Comparison of ENCODE assay signal across 8 cellular contexts in the genomic region with DNA sequence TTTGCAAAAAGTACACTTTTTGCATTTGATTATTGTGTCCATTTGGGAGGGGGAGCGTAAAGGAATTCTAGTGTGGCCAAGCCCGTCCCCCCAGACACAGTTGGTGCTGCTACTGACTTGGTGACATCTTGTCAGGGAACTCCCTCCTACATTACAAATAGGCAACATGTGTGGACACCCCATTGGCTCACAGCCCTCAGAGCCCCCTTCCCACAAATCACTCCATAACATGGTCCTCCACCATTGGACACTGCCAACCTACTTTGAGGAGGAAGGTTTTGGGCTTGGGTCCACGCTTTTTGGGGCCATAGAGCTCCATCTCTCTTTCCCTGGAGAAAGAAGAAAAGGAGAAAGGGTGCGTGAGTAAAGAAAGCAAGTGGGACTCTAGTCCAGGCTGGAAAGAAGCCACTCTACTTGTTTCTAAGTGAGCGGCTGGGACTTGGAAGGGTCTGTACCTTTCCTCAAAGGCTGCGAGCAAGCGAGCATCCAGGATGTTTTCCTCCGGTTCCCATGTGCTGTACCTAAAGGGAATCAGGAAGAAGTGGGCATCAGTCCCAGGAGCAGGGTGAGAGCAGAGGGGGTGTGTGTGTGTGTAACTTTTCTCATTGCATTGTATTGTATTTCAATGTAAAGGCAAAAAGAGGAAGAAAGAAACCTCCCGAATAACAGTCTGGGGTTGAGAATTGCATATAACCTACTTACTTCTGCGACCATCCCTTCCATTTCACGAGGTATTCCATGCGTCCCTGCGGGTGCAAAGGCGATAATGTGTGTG. TPM values are rescaled to one million over a fixed set of nuclear protein-coding genes. Genes with fewer than 3 reads are reported as not detected.
A peak's percentile ranks its signal among the peaks of the same experiment; 100 is the strongest.
DNase-seq lines count a peak whose midpoint lies in the region; ATAC-seq, FAIRE-seq and TF ChIP-seq lines count a peak whose summit lies in the region.

No MANE protein-coding gene starts in this region.

- peak overlapping the region; percentile 77 for H3K4me2 ChIP-seq in GM23248 (ENCODE audit: unreplicated experiment)

- no peak for ATAC-seq in RWPE2 (ENCODE audit: low read depth)
- no peak for ATAC-seq in gastroesophageal sphincter
- no peak for ATAC-seq in GM18873 (IDR thresholded peaks at IDR 0.05; ENCODE audit: low FRiP score, unreplicated experiment)

- peak overlapping the region; percentile 62 for H2AFZ ChIP-seq in GM23248

- peak overlapping the region; percentile 85 for H3K9ac ChIP-seq in GM23248
- H3K9ac ChIP-seq in skeletal muscle tissue (ENCODE audit: low read depth in 1 of 3, low read length in 3 of 3) = peak overlapping the region in 1 of 3 donors; percentile 88

- H3K36me3 ChIP-seq in GM23248 (ENCODE audit: low read depth) (no peaks in the 10 kb centered on the region), RWPE2 (ENCODE audit: low read depth) (0 out of 2 replicates have a peak, but pooled peaks cover 4% of the 10 kb centered on the region), gastroesophageal sphincter (peaks cover 0 to 10% of the 10 kb centered on the region in 2 donors), skeletal muscle tissue (ENCODE audit: control insufficient read depth in 3 of 3, insufficient read depth in 3 of 3, low read length in 3 of 3) (peaks cover 0 to 2% (median 0%) of the 10 kb centered on the region in 3 donors)

- H3K79me2 ChIP-seq in GM23248 (ENCODE audit: insufficient read depth) = peaks cover 7% of the 10 kb centered on the region; the same call in 1 of the 2 replicates

- H3F3A ChIP-seq in GM23248 (ENCODE audit: insufficient read depth) = 0 out of 2 replicates have a peak, but pooled peaks cover 4% of the 10 kb centered on the region

- H3K9me2 ChIP-seq in GM23248 (ENCODE audit: insufficient read depth) = no peaks in the 10 kb centered on the region

- H3K4me3 ChIP-seq in GM23248 = peak overlapping the region; percentile 77
- H3K4me3 ChIP-seq in RWPE2 (ENCODE audit: severe bottlenecking) = peak overlapping the region; percentile 77
- H3K4me3 ChIP-seq in gastroesophageal sphincter = peak overlapping the region; percentile 69 to 82
- H3K4me3 ChIP-seq in skeletal muscle tissue (ENCODE audit: low read length in 3 of 3) = peak overlapping the region; percentile 79 to 84 (median 83)

- H3K27ac ChIP-seq in GM23248 (no peak overlapping the region), RWPE2 (ENCODE audit: poor library complexity, severe bottlenecking) (peak overlapping the region; percentile 20), gastroesophageal sphincter (peak overlapping the region in 3 of 4 donors; percentile 83 to 88 (median 88)), skeletal muscle tissue (ENCODE audit: low read depth, low read length) (no peak overlapping the region)

- DNase-seq in GM23248 = no peak
- no peak for DNase-seq in RWPE2 (ENCODE audit: low spot score)
- no peak for DNase-seq in frontal cortex (ENCODE audit: low spot score in 2 of 2)
- no peak for DNase-seq in NCI-H1092 (lab: John Stamatoyannopoulos, UW)
- DNase-seq in H54 (ENCODE audit: insufficient read length, low spot score) = no peak

- 0 out of 2 replicates have a peak, but pooled peaks cover 6% of the 10 kb centered on the region for H3K4me1 ChIP-seq in GM23248 (ENCODE audit: insufficient read depth)
- H3K4me1 ChIP-seq in RWPE2 (ENCODE audit: insufficient read depth, poor library complexity, severe bottlenecking) = peaks cover 7% of the 10 kb centered on the region
- peaks cover 0 to 88% (median 39%) of the 10 kb centered on the region in 3 donors for H3K4me1 ChIP-seq in gastroesophageal sphincter
- peaks cover 40 to 46% (median 45%) of the 10 kb centered on the region in 3 donors for H3K4me1 ChIP-seq in skeletal muscle tissue (ENCODE audit: control insufficient read depth in 3 of 3, insufficient read depth in 3 of 3, low read length in 3 of 3)

- H4K20me1 ChIP-seq in GM23248 (ENCODE audit: insufficient read depth) = no peaks in the 10 kb centered on the region

- TF ChIP-seq POLR2A in gastroesophageal sphincter (IDR thresholded peaks at IDR 0.05) (no peak), H54 (IDR thresholded peaks at IDR 0.05; ENCODE audit: low read depth, low read length) (no peak)

- FAIRE-seq in frontal cortex (lab: Jason Lieb, UNC) (no peak), H54 (lab: Jason Lieb, UNC) (no peak)

- TF ChIP-seq CTCF in RWPE2 (IDR thresholded peaks at IDR 0.05; ENCODE audit: poor library complexity, severe bottlenecking) (no peak), gastroesophageal sphincter (IDR thresholded peaks at IDR 0.05) (no peak)

- no peak for TF ChIP-seq EP300 in gastroesophageal sphincter (IDR thresholded peaks at IDR 0.05)

- H3K27me3 ChIP-seq in GM23248 (replicated peaks; ENCODE audit: insufficient read depth) = peaks cover 45% of the 10 kb centered on the region
- H3K27me3 ChIP-seq in RWPE2 (ENCODE audit: insufficient read depth, poor library complexity, severe bottlenecking) = peaks cover 59% of the 10 kb centered on the region
- H3K27me3 ChIP-seq in gastroesophageal sphincter = peaks cover 79% of the 10 kb centered on the region
- peaks cover 56 to 64% (median 63%) of the 10 kb centered on the region in 3 donors for H3K27me3 ChIP-seq in skeletal muscle tissue (ENCODE audit: control insufficient read depth in 3 of 3, insufficient read depth in 3 of 3, low read length in 3 of 3)

- no peaks in the 10 kb centered on the region for H3K9me3 ChIP-seq in GM23248 (ENCODE audit: low read depth)
- no peaks in the 10 kb centered on the region for H3K9me3 ChIP-seq in RWPE2 (ENCODE audit: severe bottlenecking)
- H3K9me3 ChIP-seq in gastroesophageal sphincter = no peaks in the 10 kb centered on the region
- H3K9me3 ChIP-seq in skeletal muscle tissue (ENCODE audit: control insufficient read depth in 3 of 3, low read length in 3 of 3) = no peaks in the 10 kb centered on the region

- in situ Hi-C loops in GM23248 (cut with MboI) = no loop called here

- 37 to 42% methylated on average over 14 of the region's 14 CpGs for WGBS in GM23248 (ENCODE audit: low coverage in 1 of 2, low lambda C conversion rate in 2 of 2, missing lambda C conversion rate in 2 of 2), 2 experiments
- WGBS in gastroesophageal sphincter (ENCODE audit: low coverage in 1 of 2), 2 donors = 39 to 43% methylated on average over 7 to 14 of the region's 14 CpGs

RNA-seq across cellular contexts. Expression of a gene that starts 0.9 kb away (rescaled TPM):
- 2.7 and 3.9 TPM in 2 replicates for total RNA-seq in GM23248 (2014; rRNA removed; shearing (Covaris generic))
- polyA plus RNA-seq in GM23248 (2016; fragmentation: Nextera tagmentation; extraction: Ambion mirVana) = 5.9 and 6.4 TPM in 2 replicates
- total RNA-seq in gastroesophageal sphincter = 10 to 100 TPM in 1 of 4 donors, 1 to 10 TPM in 2, under 1 TPM in 1; 0.40 to 10.6 (median 3.9) TPM
- 4.2 TPM for total RNA-seq in skeletal muscle tissue
- 7.7 TPM for total RNA-seq in frontal cortex

RNA-seq across cellular contexts. Expression of a gene that starts 18.0 kb away (rescaled TPM):
- total RNA-seq in GM23248 (2014; rRNA removed; shearing (Covaris generic)) = 0.11 and 0.13 TPM in 2 replicates
- 0.13 and 0.23 TPM in 2 replicates for polyA plus RNA-seq in GM23248 (2016; fragmentation: Nextera tagmentation; extraction: Ambion mirVana)
- total RNA-seq in gastroesophageal sphincter (1 to 10 TPM in 3 of 4 donors, under 1 TPM in 1; 0.81 to 2.5 (median 2.0) TPM), skeletal muscle tissue (5.7 TPM), frontal cortex (6.1 TPM)

RNA-seq across cellular contexts. Expression of a gene that starts 43.3 kb away (rescaled TPM):
- total RNA-seq in GM23248 (2014; rRNA removed; shearing (Covaris generic)) = 11.4 and 18.9 TPM in 2 replicates
- polyA plus RNA-seq in GM23248 (2016; fragmentation: Nextera tagmentation; extraction: Ambion mirVana) = 1.2 and 1.4 TPM in 2 replicates
- total RNA-seq in gastroesophageal sphincter (10 to 100 TPM in 2 of 4 donors, 1 to 10 TPM in 2; 6.7 to 11.5 (median 10.0) TPM), skeletal muscle tissue (5.2 TPM), frontal cortex (18.3 TPM)

Comparison
In these comparisons a context has a peak if more than half of its experiments do, and no peak if none do; other contexts are left out.
1. H3K27ac ChIP-seq: peak in RWPE2 (single experiment) and gastroesophageal sphincter (3 of 4); none in GM23248 (single experiment) and skeletal muscle tissue (single experiment).
2. Peak in every context shown above with its lines, with median percentiles within 50 percentile points of each other: H3K4me3 ChIP-seq.